34 cellular contexts compared by ENCODE assay signal in the genomic region with DNA sequence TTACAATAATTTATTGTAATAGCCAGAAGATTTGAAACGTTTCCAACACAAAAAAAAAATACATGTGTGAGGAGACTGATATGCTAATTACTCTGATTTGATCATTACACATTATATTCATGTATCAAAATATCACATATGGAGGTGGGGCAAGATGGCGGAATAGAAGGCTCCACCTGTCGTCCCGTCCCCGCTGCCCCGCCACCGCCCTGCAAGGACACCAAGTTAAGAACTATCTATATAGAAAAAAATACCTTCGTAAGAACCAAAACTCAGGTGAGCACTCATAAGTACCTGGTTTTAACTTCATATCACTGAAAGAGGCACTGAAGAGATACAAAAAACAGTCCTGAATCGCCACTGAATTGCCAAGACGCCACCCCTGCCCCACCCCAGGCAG.
"Had no signal": no experiment of that assay in that cellular context is flagged by ENCODE, and none has a peak within 500 bp of the region (broad histone marks: within the 10 kb centered on the region; RNA-seq: fewer than 3 reads in every experiment).

No MANE protein-coding gene starts in this region.

- H3K27me3 ChIP-seq: MG63 had no signal

- DNase-seq: Karpas-422, Kasumi-1, MG63, MM.1S, MV-4-11, NCI-H1048, NCI-H1092, NCI-H1092 treated with DMSO at 0.1 percent for 48 hours, NCI-H1105 treated with DMSO at 0.1 percent for 48 hours, NCI-H1417, NCI-H1417 treated with DMSO at 0.1 percent for 48 hours, NCI-H1436, NCI-H1436 treated with DMSO at 0.1 percent for 48 hours, NCI-H146, NCI-H1694, NCI-H1694 treated with DMSO at 0.1 percent for 48 hours, NCI-H187, NCI-H187 treated with DMSO at 0.1 percent for 48 hours, NCI-H1930, NCI-H2029, NCI-H2029 treated with DMSO at 0.1 percent for 48 hours, NCI-H2081, NCI-H2081 treated with DMSO at 0.1 percent for 48 hours, NCI-H2107, NCI-H2171, NCI-H2171 treated with DMSO at 0.1 percent for 48 hours, NCI-H2227 treated with DMSO at 0.1 percent for 48 hours, NCI-H226, NCI-H345, NCI-H446, NCI-H446 treated with DMSO at 0.1 percent for 48 hours, NCI-H510A, NCI-H510A treated with DMSO at 0.1 percent for 48 hours had no signal

- H3K4me2 ChIP-seq: KMS-11 had no signal

- H3K9me3 ChIP-seq: MG63 had no signal

- H3K27ac ChIP-seq: KMS-11 had no signal

- H3K4me3 ChIP-seq: MG63 had no signal

- H3K9ac ChIP-seq: KMS-11 had no signal

- H3K36me3 ChIP-seq: MG63 had no signal
